Comparison of ENCODE assay signal across 1 cellular context in genomic region chr1:26787706-26788514, GRCh38.
A peak's percentile ranks its signal among the peaks of the same experiment; 100 is the strongest.
TF ChIP-seq lines count a peak whose summit lies in the region.

Gene PIGV (plus strand): TSS chr1:26787950. CDS start chr1:26790816, 2,866 bp downstream.

TF ChIP-seq in HepG2, 621 proteins besides CTCF, POLR2A, EP300 and RAD21 (continued from another document and continues in another):
- TF ChIP-seq, protein P1, sequence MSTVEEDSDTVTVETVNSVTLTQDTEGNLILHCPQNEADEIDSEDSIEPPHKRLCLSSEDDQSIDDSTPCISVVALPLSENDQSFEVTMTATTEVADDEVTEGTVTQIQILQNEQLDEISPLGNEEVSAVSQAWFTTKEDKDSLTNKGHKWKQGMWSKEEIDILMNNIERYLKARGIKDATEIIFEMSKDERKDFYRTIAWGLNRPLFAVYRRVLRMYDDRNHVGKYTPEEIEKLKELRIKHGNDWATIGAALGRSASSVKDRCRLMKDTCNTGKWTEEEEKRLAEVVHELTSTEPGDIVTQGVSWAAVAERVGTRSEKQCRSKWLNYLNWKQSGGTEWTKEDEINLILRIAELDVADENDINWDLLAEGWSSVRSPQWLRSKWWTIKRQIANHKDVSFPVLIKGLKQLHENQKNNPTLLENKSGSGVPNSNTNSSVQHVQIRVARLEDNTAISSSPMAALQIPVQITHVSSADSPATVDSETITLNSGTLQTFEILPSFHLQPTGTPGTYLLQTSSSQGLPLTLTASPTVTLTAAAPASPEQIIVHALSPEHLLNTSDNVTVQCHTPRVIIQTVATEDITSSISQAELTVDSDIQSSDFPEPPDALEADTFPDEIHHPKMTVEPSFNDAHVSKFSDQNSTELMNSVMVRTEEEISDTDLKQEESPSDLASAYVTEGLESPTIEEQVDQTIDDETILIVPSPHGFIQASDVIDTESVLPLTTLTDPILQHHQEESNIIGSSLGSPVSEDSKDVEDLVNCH (CRISPR knock-in tag; IDR thresholded peaks at IDR 0.05), result peak; percentile 96
- TF ChIP-seq RAD51 (IDR thresholded peaks at IDR 0.05; ENCODE audit: borderline replicate concordance) (no peak), SP2 (CRISPR knock-in tag; IDR thresholded peaks at IDR 0.05) (peak; percentile 62; the same call in 1 of the 2 replicates), EED (CRISPR knock-in tag; IDR thresholded peaks at IDR 0.05) (no peak; the same call in 1 of the 2 replicates), GZF1 (CRISPR knock-in tag; IDR thresholded peaks at IDR 0.05) (no peak), ZNF33B (CRISPR knock-in tag; IDR thresholded peaks at IDR 0.05) (no peak), KLF13 (CRISPR knock-in tag; IDR thresholded peaks at IDR 0.05) (no peak), ZSCAN25 (CRISPR knock-in tag; IDR thresholded peaks at IDR 0.05) (no peak), DPF2 (CRISPR knock-in tag; IDR thresholded peaks at IDR 0.05; ENCODE audit: borderline replicate concordance, low read depth) (no peak), ATAD3A (CRISPR knock-in tag; IDR thresholded peaks at IDR 0.05) (no peak), ZSCAN9 (CRISPR knock-in tag; IDR thresholded peaks at IDR 0.05; ENCODE audit: borderline replicate concordance) (no peak), ISL2 (CRISPR knock-in tag; IDR thresholded peaks at IDR 0.05) (no peak), NFIC (IDR thresholded peaks at IDR 0.05; ENCODE audit: low read length) (no peak), HNF4G (IDR thresholded peaks at IDR 0.05; ENCODE audit: borderline replicate concordance, low read depth, low read length) (no peak), HNF4G (CRISPR knock-in tag; IDR thresholded peaks at IDR 0.05; ENCODE audit: borderline replicate concordance, low read depth) (peak; percentile 24; the same call in 1 of the 2 replicates), ZNF800 (CRISPR knock-in tag; IDR thresholded peaks at IDR 0.05) (no peak), SNRNP70 (IDR thresholded peaks at IDR 0.05; ENCODE audit: low read depth, low read length) (no peak), MNT (IDR thresholded peaks at IDR 0.05) (no peak), SNAPC2 (CRISPR knock-in tag; IDR thresholded peaks at IDR 0.05) (no peak), ZNF788 (CRISPR knock-in tag; IDR thresholded peaks at IDR 0.05; ENCODE audit: borderline replicate concordance) (no peak; the same call in 1 of the 2 replicates), MED1 (CRISPR knock-in tag; IDR thresholded peaks at IDR 0.05) (no peak; the same call in 1 of the 2 replicates), GFI1 (CRISPR knock-in tag; IDR thresholded peaks at IDR 0.05; ENCODE audit: borderline replicate concordance) (no peak), ZNF431 (CRISPR knock-in tag; IDR thresholded peaks at IDR 0.05; ENCODE audit: borderline replicate concordance, low read depth) (no peak), ZNF136 (CRISPR knock-in tag; IDR thresholded peaks at IDR 0.05; ENCODE audit: low read depth) (0 out of 2 replicates have a peak, but pooled peaks have one; percentile 27), PHF5A (CRISPR knock-in tag; IDR thresholded peaks at IDR 0.05; ENCODE audit: low read depth, unreplicated experiment) (no peak), ZNF121 (CRISPR knock-in tag; IDR thresholded peaks at IDR 0.05) (no peak), POLR2AphosphoS2 (IDR thresholded peaks at IDR 0.05; ENCODE audit: low read depth, low read length) (no peak), SSRP1 (CRISPR knock-in tag; IDR thresholded peaks at IDR 0.05) (no peak), ZBTB8A (CRISPR knock-in tag; IDR thresholded peaks at IDR 0.05; ENCODE audit: borderline replicate concordance, low read depth) (no peak), REST (IDR thresholded peaks at IDR 0.05; ENCODE audit: borderline replicate concordance in 1 of 2, low read depth in 1 of 2, low read length in 2 of 2) (no peak), ZNF383 (CRISPR knock-in tag; IDR thresholded peaks at IDR 0.05; ENCODE audit: borderline replicate concordance) (no peak), IRF2 (CRISPR knock-in tag; IDR thresholded peaks at IDR 0.05) (no peak), U2AF1 (optimal IDR thresholded peaks at IDR 0.05; ENCODE audit: low read depth, low read length) (no peak), PAX8 (CRISPR knock-in tag; IDR thresholded peaks at IDR 0.05; ENCODE audit: borderline replicate concordance) (no peak), ZNF790 (CRISPR knock-in tag; IDR thresholded peaks at IDR 0.05; ENCODE audit: borderline replicate concordance) (no peak), FOXC1 (CRISPR knock-in tag; IDR thresholded peaks at IDR 0.05; ENCODE audit: borderline replicate concordance) (no peak), CEBPB (IDR thresholded peaks at IDR 0.05; ENCODE audit: borderline replicate concordance, low read depth, low read length) (no peak), SMC3 (IDR thresholded peaks at IDR 0.05; ENCODE audit: low read length) (no peak), TBL1XR1 (IDR thresholded peaks at IDR 0.05; ENCODE audit: borderline replicate concordance, low read length, partially characterized antibody) (no peak), GTF3A (CRISPR knock-in tag; conservative IDR thresholded peaks at IDR 0.05) (no peak), TCF7 (IDR thresholded peaks at IDR 0.05; ENCODE audit: low read depth) (no peak), HNF4A (CRISPR knock-in tag; IDR thresholded peaks at IDR 0.05) (no peak), SMARCE1 (IDR thresholded peaks at IDR 0.05; ENCODE audit: borderline replicate concordance) (no peak), JARID2 (CRISPR knock-in tag; IDR thresholded peaks at IDR 0.05; ENCODE audit: insufficient replicate concordance) (no peak), MEIS1 (CRISPR knock-in tag; IDR thresholded peaks at IDR 0.05; ENCODE audit: borderline replicate concordance) (no peak; the same call in 1 of the 2 replicates)
- TF ChIP-seq, protein P2, sequence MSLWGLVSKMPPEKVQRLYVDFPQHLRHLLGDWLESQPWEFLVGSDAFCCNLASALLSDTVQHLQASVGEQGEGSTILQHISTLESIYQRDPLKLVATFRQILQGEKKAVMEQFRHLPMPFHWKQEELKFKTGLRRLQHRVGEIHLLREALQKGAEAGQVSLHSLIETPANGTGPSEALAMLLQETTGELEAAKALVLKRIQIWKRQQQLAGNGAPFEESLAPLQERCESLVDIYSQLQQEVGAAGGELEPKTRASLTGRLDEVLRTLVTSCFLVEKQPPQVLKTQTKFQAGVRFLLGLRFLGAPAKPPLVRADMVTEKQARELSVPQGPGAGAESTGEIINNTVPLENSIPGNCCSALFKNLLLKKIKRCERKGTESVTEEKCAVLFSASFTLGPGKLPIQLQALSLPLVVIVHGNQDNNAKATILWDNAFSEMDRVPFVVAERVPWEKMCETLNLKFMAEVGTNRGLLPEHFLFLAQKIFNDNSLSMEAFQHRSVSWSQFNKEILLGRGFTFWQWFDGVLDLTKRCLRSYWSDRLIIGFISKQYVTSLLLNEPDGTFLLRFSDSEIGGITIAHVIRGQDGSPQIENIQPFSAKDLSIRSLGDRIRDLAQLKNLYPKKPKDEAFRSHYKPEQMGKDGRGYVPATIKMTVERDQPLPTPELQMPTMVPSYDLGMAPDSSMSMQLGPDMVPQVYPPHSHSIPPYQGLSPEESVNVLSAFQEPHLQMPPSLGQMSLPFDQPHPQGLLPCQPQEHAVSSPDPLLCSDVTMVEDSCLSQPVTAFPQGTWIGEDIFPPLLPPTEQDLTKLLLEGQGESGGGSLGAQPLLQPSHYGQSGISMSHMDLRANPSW (CRISPR knock-in tag; IDR thresholded peaks at IDR 0.05; ENCODE audit: borderline replicate concordance), result no peak
- TF ChIP-seq, protein P3, sequence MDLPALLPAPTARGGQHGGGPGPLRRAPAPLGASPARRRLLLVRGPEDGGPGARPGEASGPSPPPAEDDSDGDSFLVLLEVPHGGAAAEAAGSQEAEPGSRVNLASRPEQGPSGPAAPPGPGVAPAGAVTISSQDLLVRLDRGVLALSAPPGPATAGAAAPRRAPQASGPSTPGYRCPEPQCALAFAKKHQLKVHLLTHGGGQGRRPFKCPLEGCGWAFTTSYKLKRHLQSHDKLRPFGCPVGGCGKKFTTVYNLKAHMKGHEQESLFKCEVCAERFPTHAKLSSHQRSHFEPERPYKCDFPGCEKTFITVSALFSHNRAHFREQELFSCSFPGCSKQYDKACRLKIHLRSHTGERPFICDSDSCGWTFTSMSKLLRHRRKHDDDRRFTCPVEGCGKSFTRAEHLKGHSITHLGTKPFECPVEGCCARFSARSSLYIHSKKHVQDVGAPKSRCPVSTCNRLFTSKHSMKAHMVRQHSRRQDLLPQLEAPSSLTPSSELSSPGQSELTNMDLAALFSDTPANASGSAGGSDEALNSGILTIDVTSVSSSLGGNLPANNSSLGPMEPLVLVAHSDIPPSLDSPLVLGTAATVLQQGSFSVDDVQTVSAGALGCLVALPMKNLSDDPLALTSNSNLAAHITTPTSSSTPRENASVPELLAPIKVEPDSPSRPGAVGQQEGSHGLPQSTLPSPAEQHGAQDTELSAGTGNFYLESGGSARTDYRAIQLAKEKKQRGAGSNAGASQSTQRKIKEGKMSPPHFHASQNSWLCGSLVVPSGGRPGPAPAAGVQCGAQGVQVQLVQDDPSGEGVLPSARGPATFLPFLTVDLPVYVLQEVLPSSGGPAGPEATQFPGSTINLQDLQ (CRISPR knock-in tag; IDR thresholded peaks at IDR 0.05), result no peak
- TF ChIP-seq, protein P4, sequence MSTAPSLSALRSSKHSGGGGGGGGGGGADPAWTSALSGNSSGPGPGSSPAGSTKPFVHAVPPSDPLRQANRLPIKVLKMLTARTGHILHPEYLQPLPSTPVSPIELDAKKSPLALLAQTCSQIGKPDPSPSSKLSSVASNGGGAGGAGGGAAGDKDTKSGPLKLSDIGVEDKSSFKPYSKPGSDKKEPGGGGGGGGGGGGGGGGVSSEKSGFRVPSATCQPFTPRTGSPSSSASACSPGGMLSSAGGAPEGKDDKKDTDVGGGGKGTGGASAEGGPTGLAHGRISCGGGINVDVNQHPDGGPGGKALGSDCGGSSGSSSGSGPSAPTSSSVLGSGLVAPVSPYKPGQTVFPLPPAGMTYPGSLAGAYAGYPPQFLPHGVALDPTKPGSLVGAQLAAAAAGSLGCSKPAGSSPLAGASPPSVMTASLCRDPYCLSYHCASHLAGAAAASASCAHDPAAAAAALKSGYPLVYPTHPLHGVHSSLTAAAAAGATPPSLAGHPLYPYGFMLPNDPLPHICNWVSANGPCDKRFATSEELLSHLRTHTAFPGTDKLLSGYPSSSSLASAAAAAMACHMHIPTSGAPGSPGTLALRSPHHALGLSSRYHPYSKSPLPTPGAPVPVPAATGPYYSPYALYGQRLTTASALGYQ (CRISPR knock-in tag; IDR thresholded peaks at IDR 0.05), result no peak
- TF ChIP-seq, protein P5, sequence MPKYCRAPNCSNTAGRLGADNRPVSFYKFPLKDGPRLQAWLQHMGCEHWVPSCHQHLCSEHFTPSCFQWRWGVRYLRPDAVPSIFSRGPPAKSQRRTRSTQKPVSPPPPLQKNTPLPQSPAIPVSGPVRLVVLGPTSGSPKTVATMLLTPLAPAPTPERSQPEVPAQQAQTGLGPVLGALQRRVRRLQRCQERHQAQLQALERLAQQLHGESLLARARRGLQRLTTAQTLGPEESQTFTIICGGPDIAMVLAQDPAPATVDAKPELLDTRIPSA (CRISPR knock-in tag; IDR thresholded peaks at IDR 0.05; ENCODE audit: borderline replicate concordance), result no peak
